Comparison of ENCODE assay signal across 15 cellular contexts in genomic region chr9:72322259-72322658, GRCh38.
"Had no signal": no experiment of that assay in that cellular context is flagged by ENCODE, and none has a peak within 500 bp of the region (broad histone marks: within the 10 kb centered on the region; RNA-seq: fewer than 3 reads in every experiment).

No MANE protein-coding gene starts in this region.

- ATAC-seq: activated T-cell treated with anti-CD3 and anti-CD28 coated beads, Interleukin-2, amount 50 U/mL, for 72 hours; natural killer cell treated with Interleukin-12 subunit alpha and Interleukin-12 subunit beta and Interleukin-15 and Interleukin-18, amount 100 ng/mL, for 72 hours; pancreas had no signal

- H3K27me3 Mint-ChIP-seq: activated naive CD4-positive, alpha-beta T cell treated with anti-CD3 and anti-CD28 coated beads, Interleukin-2, amount 50 U/mL, for 24 hours; natural killer cell treated with Interleukin-12 subunit alpha and Interleukin-12 subunit beta and Interleukin-15 and Interleukin-18, amount 100 ng/mL, for 72 hours had no signal

- H3K27ac Mint-ChIP-seq: activated naive CD4-positive, alpha-beta T cell treated with anti-CD3 and anti-CD28 coated beads, Interleukin-2, amount 50 U/mL, for 24 hours; activated T-cell treated with anti-CD3 and anti-CD28 coated beads, Interleukin-2, amount 50 U/mL, for 72 hours; natural killer cell treated with Interleukin-12 subunit alpha and Interleukin-12 subunit beta and Interleukin-15 and Interleukin-18, amount 100 ng/mL, for 72 hours had no signal

- H3K4me3 Mint-ChIP-seq: activated naive CD4-positive, alpha-beta T cell treated with anti-CD3 and anti-CD28 coated beads, Interleukin-2, amount 50 U/mL, for 24 hours; activated T-cell treated with anti-CD3 and anti-CD28 coated beads, Interleukin-2, amount 50 U/mL, for 72 hours; natural killer cell treated with Interleukin-12 subunit alpha and Interleukin-12 subunit beta and Interleukin-15 and Interleukin-18, amount 100 ng/mL, for 72 hours had no signal

- DNase-seq: activated CD4-positive, alpha-beta T cell treated with anti-CD3 and anti-CD28 coated beads for 1 hour; activated CD4-positive, alpha-beta T cell treated with anti-CD3 and anti-CD28 coated beads, Interleukin-2, amount 50 U/mL, for 4 hours; activated effector memory CD4-positive, alpha-beta T cell treated with anti-CD3 and anti-CD28 coated beads, Interleukin-2, amount 50 U/mL, for 16 hours; activated T-cell treated with anti-CD3 and anti-CD28 coated beads, Interleukin-2, amount 50 U/mL, for 72 hours; adrenal gland; caudate nucleus; dorsolateral prefrontal cortex; pancreas; stimulated activated CD8-positive, alpha-beta memory T cell treated with anti-CD3 and anti-CD28 coated beads, Interleukin-4, amount 100 ng/mL, for 48 hours; stimulated activated naive CD4-positive, alpha-beta T cell treated with Interleukin-2 at 50 U/mL for 16 hours; substantia nigra; T-helper 2 cell; WERI-Rb-1 had no signal

- H3K36me3 Mint-ChIP-seq: activated naive CD4-positive, alpha-beta T cell treated with anti-CD3 and anti-CD28 coated beads, Interleukin-2, amount 50 U/mL, for 24 hours; natural killer cell treated with Interleukin-12 subunit alpha and Interleukin-12 subunit beta and Interleukin-15 and Interleukin-18, amount 100 ng/mL, for 72 hours had no signal

- H3K4me1 Mint-ChIP-seq: activated naive CD4-positive, alpha-beta T cell treated with anti-CD3 and anti-CD28 coated beads, Interleukin-2, amount 50 U/mL, for 24 hours had no signal

- H3K9me3 Mint-ChIP-seq: activated naive CD4-positive, alpha-beta T cell treated with anti-CD3 and anti-CD28 coated beads, Interleukin-2, amount 50 U/mL, for 24 hours; activated T-cell treated with anti-CD3 and anti-CD28 coated beads, Interleukin-2, amount 50 U/mL, for 72 hours; natural killer cell treated with Interleukin-12 subunit alpha and Interleukin-12 subunit beta and Interleukin-15 and Interleukin-18, amount 100 ng/mL, for 72 hours had no signal

- H3K4me3 ChIP-seq: adrenal gland, dorsolateral prefrontal cortex, pancreas had no signal
